In the genomic region with DNA sequence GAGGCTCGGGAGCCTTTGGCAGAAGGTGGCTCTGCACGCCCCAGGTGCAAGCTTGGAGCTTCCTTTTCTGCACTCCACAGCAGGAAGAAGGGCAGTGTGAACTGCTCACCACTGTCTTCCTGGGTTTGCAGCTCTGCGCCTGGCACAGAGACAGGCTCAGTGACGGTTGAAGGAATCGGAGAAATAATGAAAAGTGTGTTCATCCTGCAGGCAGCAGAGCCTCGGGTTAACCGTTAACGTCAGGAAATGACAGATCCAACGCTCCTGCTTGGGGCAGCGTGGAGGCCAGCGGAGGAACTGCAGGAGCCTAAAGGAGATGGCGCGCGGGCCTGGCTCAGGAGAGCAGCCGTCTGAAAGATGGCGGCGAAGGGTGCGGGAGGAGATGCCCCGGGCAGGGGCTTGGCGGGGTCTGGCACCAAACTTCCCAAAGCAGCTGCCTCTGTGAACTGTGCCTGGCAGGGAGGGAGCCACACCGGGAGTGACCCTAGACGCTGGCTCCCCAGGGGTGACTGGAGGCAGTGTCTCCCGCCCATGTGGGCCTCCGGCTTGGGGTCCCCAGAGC, we compare ENCODE assay signal across 9 cellular contexts. TPM values are rescaled to one million over a fixed set of nuclear protein-coding genes. Genes with fewer than 3 reads are reported as not detected.
A peak's percentile ranks its signal among the peaks of the same experiment; 100 is the strongest.
DNase-seq lines count a peak whose midpoint lies in the region; ATAC-seq and TF ChIP-seq lines count a peak whose summit lies in the region.
"Had no signal": no experiment of that assay in that cellular context is flagged by ENCODE, and none has a peak within 500 bp of the region (broad histone marks: within the 10 kb centered on the region; RNA-seq: fewer than 3 reads in every experiment).

No MANE protein-coding gene starts in this region.

- 0 out of 2 replicates have a peak, but pooled peaks have one; percentile 17 for TF ChIP-seq POLR2A in Raji (IDR thresholded peaks at IDR 0.05; ENCODE audit: insufficient read depth, low read depth, low read length)

- peaks cover 83% of the 10 kb centered on the region for H3K27me3 Mint-ChIP-seq in stimulated activated memory B cell treated with anti-CD40 and anti-IgM and Interleukin-4, amounts not matched to agents 10 μg/mL and 1 μg/mL and 100 μg/mL, for 72 hours

- no peaks in the 10 kb centered on the region for H3K36me3 Mint-ChIP-seq in stimulated activated memory B cell treated with anti-CD40 and anti-IgM and Interleukin-4, amounts not matched to agents 10 μg/mL and 1 μg/mL and 100 μg/mL, for 72 hours

- H3K4me1 Mint-ChIP-seq in stimulated activated memory B cell treated with anti-CD40 and anti-IgM and Interleukin-4, amounts not matched to agents 10 μg/mL and 1 μg/mL and 100 μg/mL, for 72 hours: peaks cover 5% of the 10 kb centered on the region

- no peak overlapping the region for H3K4me3 Mint-ChIP-seq in stimulated activated memory B cell treated with anti-CD40 and anti-IgM and Interleukin-4, amounts not matched to agents 10 μg/mL and 1 μg/mL and 100 μg/mL, for 72 hours

- peak; percentile 1 for DNase-seq in activated naive CD4-positive, alpha-beta T cell treated with Interleukin-2 at 50 U/mL for 16 hours
- no peak for DNase-seq in activated naive CD4-positive, alpha-beta T cell (lab: John Stamatoyannopoulos, UW)
- peak; percentile 62 for DNase-seq in cardiac septum (ENCODE audit: low spot score)
- no peak for DNase-seq in NCI-H2081 treated with DMSO at 0.1 percent for 48 hours (lab: John Stamatoyannopoulos, UW)

- H3K27ac Mint-ChIP-seq in stimulated activated memory B cell treated with anti-CD40 and anti-IgM and Interleukin-4, amounts not matched to agents 10 μg/mL and 1 μg/mL and 100 μg/mL, for 72 hours: no peak overlapping the region

- no peaks in the 10 kb centered on the region for H3K9me3 Mint-ChIP-seq in stimulated activated memory B cell treated with anti-CD40 and anti-IgM and Interleukin-4, amounts not matched to agents 10 μg/mL and 1 μg/mL and 100 μg/mL, for 72 hours

- intact Hi-C loops in cardiac septum (cut with DNase I): no loop called here

- ATAC-seq in stimulated activated memory B cell treated with anti-CD40 and anti-IgM and Interleukin-4, amounts not matched to agents 10 μg/mL and 1 μg/mL and 100 μg/mL, for 72 hours: peak; percentile 3
- ATAC-seq in GM21381 (IDR thresholded peaks at IDR 0.05; ENCODE audit: unreplicated experiment): no peak
- no peak for ATAC-seq in HG02610 (IDR thresholded peaks at IDR 0.05; ENCODE audit: unreplicated experiment)

RNA-seq across cellular contexts. Expression of gene SAMD11, which starts 10.9 kb away (rescaled TPM):
- 10.2 TPM for total RNA-seq in cardiac septum
- total RNA-seq: mononuclear cell had no signal

RNA-seq across cellular contexts. Expression of gene NOC2L, which starts 46.2 kb away (rescaled TPM):
- 39.0 TPM for total RNA-seq in cardiac septum

RNA-seq across cellular contexts. Expression of gene KLHL17, which starts 47.6 kb away (rescaled TPM):
- 4.8 TPM for total RNA-seq in cardiac septum

RNA-seq across cellular contexts. Expression of gene PLEKHN1, which starts 53.5 kb away (rescaled TPM):
- not detected for total RNA-seq in cardiac septum

Comparison
In these comparisons a context has a peak if more than half of its experiments do, and no peak if none do; other contexts are left out.
1. DNase-seq: peak in activated naive CD4-positive, alpha-beta T cell treated with Interleukin-2 at 50 U/mL for 16 hours (single experiment) and cardiac septum (single experiment); none in activated naive CD4-positive, alpha-beta T cell (0 of 4) and NCI-H2081 treated with DMSO at 0.1 percent for 48 hours (single experiment).